ENCODE assay signal across 1 cellular context in the genomic region with DNA sequence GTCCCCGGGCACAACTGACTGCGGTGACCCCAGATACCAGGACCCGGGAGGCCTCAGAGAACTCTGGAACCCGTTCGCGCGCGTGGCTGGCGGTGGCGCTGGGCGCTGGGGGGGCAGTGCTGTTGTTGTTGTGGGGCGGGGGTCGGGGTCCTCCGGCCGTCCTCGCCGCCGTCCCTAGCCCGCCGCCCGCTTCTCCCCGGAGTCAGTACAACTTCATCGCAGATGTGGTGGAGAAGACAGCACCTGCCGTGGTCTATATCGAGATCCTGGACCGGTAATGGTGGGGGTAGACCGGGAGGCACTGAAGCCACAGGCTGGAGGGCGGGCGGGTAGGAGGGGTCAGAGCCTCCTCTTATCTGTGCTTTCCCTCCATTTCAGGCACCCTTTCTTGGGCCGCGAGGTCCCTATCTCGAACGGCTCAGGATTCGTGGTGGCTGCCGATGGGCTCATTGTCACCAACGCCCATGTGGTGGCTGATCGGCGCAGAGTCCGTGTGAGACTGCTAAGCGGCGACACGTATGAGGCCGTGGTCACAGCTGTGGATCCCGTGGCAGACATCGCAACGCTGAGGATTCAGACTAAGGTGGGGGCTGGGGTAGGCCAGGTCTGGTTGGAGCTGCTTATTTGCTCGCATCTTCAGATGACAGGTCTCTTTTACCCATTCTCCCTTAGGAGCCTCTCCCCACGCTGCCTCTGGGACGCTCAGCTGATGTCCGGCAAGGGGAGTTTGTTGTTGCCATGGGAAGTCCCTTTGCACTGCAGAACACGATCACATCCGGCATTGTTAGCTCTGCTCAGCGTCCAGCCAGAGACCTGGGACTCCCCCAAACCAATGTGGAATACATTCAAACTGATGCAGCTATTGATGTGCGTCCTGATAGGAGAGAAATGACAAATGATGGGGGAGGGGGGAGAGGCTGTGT.
TF ChIP-seq lines count a peak whose summit lies in the region.

No MANE protein-coding gene starts in this region.

TF ChIP-seq in HEK293, 187 proteins besides CTCF, POLR2A, EP300 and RAD21 (continued from another document):
- TF ChIP-seq, protein P1, sequence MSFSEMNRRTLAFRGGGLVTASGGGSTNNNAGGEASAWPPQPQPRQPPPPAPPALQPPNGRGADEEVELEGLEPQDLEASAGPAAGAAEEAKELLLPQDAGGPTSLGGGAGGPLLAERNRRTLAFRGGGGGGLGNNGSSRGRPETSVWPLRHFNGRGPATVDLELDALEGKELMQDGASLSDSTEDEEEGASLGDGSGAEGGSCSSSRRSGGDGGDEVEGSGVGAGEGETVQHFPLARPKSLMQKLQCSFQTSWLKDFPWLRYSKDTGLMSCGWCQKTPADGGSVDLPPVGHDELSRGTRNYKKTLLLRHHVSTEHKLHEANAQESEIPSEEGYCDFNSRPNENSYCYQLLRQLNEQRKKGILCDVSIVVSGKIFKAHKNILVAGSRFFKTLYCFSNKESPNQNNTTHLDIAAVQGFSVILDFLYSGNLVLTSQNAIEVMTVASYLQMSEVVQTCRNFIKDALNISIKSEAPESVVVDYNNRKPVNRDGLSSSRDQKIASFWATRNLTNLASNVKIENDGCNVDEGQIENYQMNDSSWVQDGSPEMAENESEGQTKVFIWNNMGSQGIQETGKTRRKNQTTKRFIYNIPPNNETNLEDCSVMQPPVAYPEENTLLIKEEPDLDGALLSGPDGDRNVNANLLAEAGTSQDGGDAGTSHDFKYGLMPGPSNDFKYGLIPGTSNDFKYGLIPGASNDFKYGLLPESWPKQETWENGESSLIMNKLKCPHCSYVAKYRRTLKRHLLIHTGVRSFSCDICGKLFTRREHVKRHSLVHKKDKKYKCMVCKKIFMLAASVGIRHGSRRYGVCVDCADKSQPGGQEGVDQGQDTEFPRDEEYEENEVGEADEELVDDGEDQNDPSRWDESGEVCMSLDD (tag by site-specific recombination; IDR thresholded peaks at IDR 0.05): peak; percentile 37; the same call in 1 of the 2 replicates
- TF ChIP-seq KLF9 (tag by site-specific recombination; IDR thresholded peaks at IDR 0.05; ENCODE audit: low read depth): 0 out of 2 replicates have a peak, but pooled peaks have one; percentile 2
